Comparison of ENCODE assay signal across 1 cellular context in the genomic region with DNA sequence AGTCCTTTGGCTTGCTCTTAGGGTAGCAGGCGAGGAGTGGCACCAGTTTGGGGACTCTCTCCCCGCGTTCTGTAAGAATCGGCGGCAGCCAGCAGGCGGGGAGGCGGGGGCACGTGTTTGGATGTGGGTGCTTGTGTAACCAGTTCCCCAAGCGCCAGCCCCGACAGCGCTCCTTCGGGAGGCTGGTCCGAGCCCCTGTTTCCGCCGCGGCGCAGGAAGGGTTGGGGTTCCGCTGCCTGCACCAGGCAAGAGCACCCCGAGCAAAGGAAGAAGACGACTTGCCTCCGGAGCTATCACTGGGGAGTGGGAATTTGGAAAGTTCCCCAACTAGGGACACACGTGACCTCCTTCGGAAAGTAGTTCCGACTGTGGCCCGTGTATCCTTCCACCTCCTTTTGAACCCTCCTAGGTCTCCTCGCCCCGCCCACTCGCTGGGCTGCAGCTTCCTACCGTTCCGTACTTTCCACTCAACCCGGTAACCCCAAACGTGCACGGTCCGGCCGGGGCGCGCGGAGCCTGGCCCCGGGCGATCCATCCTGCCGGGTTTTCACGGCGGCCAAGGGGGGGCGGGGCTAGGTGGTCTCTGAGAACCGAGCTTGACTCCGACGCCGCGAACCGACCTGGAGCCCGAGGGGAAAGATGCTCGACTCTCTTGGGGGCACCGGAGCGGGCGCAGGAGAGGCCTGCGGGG.
TF ChIP-seq lines count a peak whose summit lies in the region.

No MANE protein-coding gene starts in this region.

TF ChIP-seq in HepG2, 621 proteins besides CTCF, POLR2A, EP300 and RAD21 (continued from another document and continues in another):
- TF ChIP-seq FOSL1 (CRISPR knock-in tag; IDR thresholded peaks at IDR 0.05; ENCODE audit: borderline replicate concordance) (no peak), PHF5A (CRISPR knock-in tag; IDR thresholded peaks at IDR 0.05; ENCODE audit: low read depth, unreplicated experiment) (peak; percentile 73), ZNF143 (CRISPR knock-in tag; IDR thresholded peaks at IDR 0.05) (peak; percentile 43; the same call in 1 of the 2 replicates), ZNF282 (IDR thresholded peaks at IDR 0.05; ENCODE audit: partially characterized antibody) (no peak), RORA (CRISPR knock-in tag; IDR thresholded peaks at IDR 0.05) (no peak), KDM5A (IDR thresholded peaks at IDR 0.05; ENCODE audit: borderline replicate concordance, low read length) (peak; percentile 69; the same call in 1 of the 2 replicates), ZNF44 (CRISPR knock-in tag; IDR thresholded peaks at IDR 0.05) (peak; percentile 68; the same call in 1 of the 2 replicates), TCF7L2 (IDR thresholded peaks at IDR 0.05; ENCODE audit: low read depth, low read length) (no peak), MIER3 (CRISPR knock-in tag; IDR thresholded peaks at IDR 0.05; ENCODE audit: borderline replicate concordance) (peak; percentile 48), FOXP1 (IDR thresholded peaks at IDR 0.05) (no peak), FOXP1 (CRISPR knock-in tag; IDR thresholded peaks at IDR 0.05) (0 out of 2 replicates have a peak, but pooled peaks have one; percentile 40), YY1 (IDR thresholded peaks at IDR 0.05; ENCODE audit: insufficient read depth, insufficient replicate concordance, low read depth, low read length) (peak; percentile 90), KLF6 (CRISPR knock-in tag; IDR thresholded peaks at IDR 0.05) (peak; percentile 93; the same call in 1 of the 2 replicates), GPN1 (CRISPR knock-in tag; IDR thresholded peaks at IDR 0.05; ENCODE audit: borderline replicate concordance) (no peak), ZNF432 (CRISPR knock-in tag; IDR thresholded peaks at IDR 0.05; ENCODE audit: borderline replicate concordance) (no peak), ZNF7 (CRISPR knock-in tag; IDR thresholded peaks at IDR 0.05) (no peak), MAFF (IDR thresholded peaks at IDR 0.05; ENCODE audit: low read depth, low read length) (no peak), ZNF138 (CRISPR knock-in tag; IDR thresholded peaks at IDR 0.05; ENCODE audit: low read depth) (0 out of 2 replicates have a peak, but pooled peaks have one; percentile 67), ETV6 (CRISPR knock-in tag; conservative IDR thresholded peaks at IDR 0.05) (peak; percentile 54; the same call in 1 of the 2 replicates), FOXA1 (IDR thresholded peaks at IDR 0.05) (no peak), FOXA1 (CRISPR knock-in tag; IDR thresholded peaks at IDR 0.05) (no peak; the same call in 1 of the 2 replicates), ZNF569 (CRISPR knock-in tag; IDR thresholded peaks at IDR 0.05; ENCODE audit: borderline replicate concordance) (no peak), MTF2 (CRISPR knock-in tag; IDR thresholded peaks at IDR 0.05; ENCODE audit: borderline replicate concordance) (0 out of 2 replicates have a peak, but pooled peaks have one; percentile 29), XRCC5 (optimal IDR thresholded peaks at IDR 0.05; ENCODE audit: low read length) (peak; percentile 98), ZBTB26 (CRISPR knock-in tag; IDR thresholded peaks at IDR 0.05; ENCODE audit: borderline replicate concordance) (no peak; the same call in 1 of the 2 replicates), ZNF850 (CRISPR knock-in tag; conservative IDR thresholded peaks at IDR 0.05) (no peak), ZSCAN20 (CRISPR knock-in tag; IDR thresholded peaks at IDR 0.05; ENCODE audit: borderline replicate concordance) (peak; percentile 79; the same call in 1 of the 2 replicates), RFX3 (CRISPR knock-in tag; IDR thresholded peaks at IDR 0.05) (no peak), GABPA (IDR thresholded peaks at IDR 0.05; ENCODE audit: low read depth, low read length) (no peak; the same call in 1 of the 2 replicates), GABPA (CRISPR knock-in tag; IDR thresholded peaks at IDR 0.05; ENCODE audit: low read depth) (peak; percentile 55; the same call in 1 of the 2 replicates), ZNF12 (CRISPR knock-in tag; IDR thresholded peaks at IDR 0.05) (no peak; the same call in 1 of the 2 replicates), ZBTB3 (CRISPR knock-in tag; IDR thresholded peaks at IDR 0.05; ENCODE audit: borderline replicate concordance, low read depth) (0 out of 2 replicates have a peak, but pooled peaks have one; percentile 68), FOXC1 (CRISPR knock-in tag; IDR thresholded peaks at IDR 0.05; ENCODE audit: borderline replicate concordance) (peak; percentile 55; the same call in 1 of the 2 replicates), ZFX (CRISPR knock-in tag; IDR thresholded peaks at IDR 0.05; ENCODE audit: low read depth) (peak; percentile 49; the same call in 1 of the 2 replicates), NFIC (IDR thresholded peaks at IDR 0.05; ENCODE audit: low read length) (peak; percentile 53; the same call in 1 of the 2 replicates), HMGA1 (CRISPR knock-in tag; conservative IDR thresholded peaks at IDR 0.05) (no peak), ZNF263 (CRISPR knock-in tag; IDR thresholded peaks at IDR 0.05) (no peak; the same call in 1 of the 2 replicates), ZFP82 (CRISPR knock-in tag; IDR thresholded peaks at IDR 0.05; ENCODE audit: borderline replicate concordance) (no peak), RBAK (CRISPR knock-in tag; IDR thresholded peaks at IDR 0.05) (no peak), THRA (CRISPR knock-in tag; IDR thresholded peaks at IDR 0.05; ENCODE audit: borderline replicate concordance) (peak; percentile 84), RXRA (CRISPR knock-in tag; IDR thresholded peaks at IDR 0.05) (peak; percentile 80), BRD4 (CRISPR knock-in tag; IDR thresholded peaks at IDR 0.05) (peak; percentile 77; the same call in 1 of the 2 replicates), TOE1 (CRISPR knock-in tag; IDR thresholded peaks at IDR 0.05) (peak; percentile 71; the same call in 1 of the 2 replicates), CHD2 (IDR thresholded peaks at IDR 0.05; ENCODE audit: low read depth, low read length) (peak; percentile 86), REXO4 (CRISPR knock-in tag; IDR thresholded peaks at IDR 0.05; ENCODE audit: borderline replicate concordance) (no peak), ZNF567 (CRISPR knock-in tag; IDR thresholded peaks at IDR 0.05; ENCODE audit: borderline replicate concordance) (peak; percentile 85), ATF7-NPFF (CRISPR knock-in tag; IDR thresholded peaks at IDR 0.05; ENCODE audit: low read depth) (peak; percentile 64), GLMP (CRISPR knock-in tag; IDR thresholded peaks at IDR 0.05; ENCODE audit: borderline replicate concordance) (no peak), ZNF326 (CRISPR knock-in tag; IDR thresholded peaks at IDR 0.05; ENCODE audit: borderline replicate concordance) (no peak; the same call in 1 of the 2 replicates), GFI1 (CRISPR knock-in tag; IDR thresholded peaks at IDR 0.05; ENCODE audit: borderline replicate concordance) (peak; percentile 76), ZNF839 (CRISPR knock-in tag; IDR thresholded peaks at IDR 0.05; ENCODE audit: borderline replicate concordance) (peak; percentile 23; the same call in 1 of the 2 replicates), ZNF574 (CRISPR knock-in tag; IDR thresholded peaks at IDR 0.05) (peak; percentile 89)
- TF ChIP-seq, protein P1, sequence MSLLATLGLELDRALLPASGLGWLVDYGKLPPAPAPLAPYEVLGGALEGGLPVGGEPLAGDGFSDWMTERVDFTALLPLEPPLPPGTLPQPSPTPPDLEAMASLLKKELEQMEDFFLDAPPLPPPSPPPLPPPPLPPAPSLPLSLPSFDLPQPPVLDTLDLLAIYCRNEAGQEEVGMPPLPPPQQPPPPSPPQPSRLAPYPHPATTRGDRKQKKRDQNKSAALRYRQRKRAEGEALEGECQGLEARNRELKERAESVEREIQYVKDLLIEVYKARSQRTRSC (CRISPR knock-in tag; IDR thresholded peaks at IDR 0.05; ENCODE audit: low read depth), result no peak; the same call in 1 of the 2 replicates
- TF ChIP-seq, protein P2, sequence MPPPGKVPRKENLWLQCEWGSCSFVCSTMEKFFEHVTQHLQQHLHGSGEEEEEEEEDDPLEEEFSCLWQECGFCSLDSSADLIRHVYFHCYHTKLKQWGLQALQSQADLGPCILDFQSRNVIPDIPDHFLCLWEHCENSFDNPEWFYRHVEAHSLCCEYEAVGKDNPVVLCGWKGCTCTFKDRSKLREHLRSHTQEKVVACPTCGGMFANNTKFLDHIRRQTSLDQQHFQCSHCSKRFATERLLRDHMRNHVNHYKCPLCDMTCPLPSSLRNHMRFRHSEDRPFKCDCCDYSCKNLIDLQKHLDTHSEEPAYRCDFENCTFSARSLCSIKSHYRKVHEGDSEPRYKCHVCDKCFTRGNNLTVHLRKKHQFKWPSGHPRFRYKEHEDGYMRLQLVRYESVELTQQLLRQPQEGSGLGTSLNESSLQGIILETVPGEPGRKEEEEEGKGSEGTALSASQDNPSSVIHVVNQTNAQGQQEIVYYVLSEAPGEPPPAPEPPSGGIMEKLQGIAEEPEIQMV (CRISPR knock-in tag; IDR thresholded peaks at IDR 0.05; ENCODE audit: low read depth), result peak; percentile 86
- TF ChIP-seq, protein P3, sequence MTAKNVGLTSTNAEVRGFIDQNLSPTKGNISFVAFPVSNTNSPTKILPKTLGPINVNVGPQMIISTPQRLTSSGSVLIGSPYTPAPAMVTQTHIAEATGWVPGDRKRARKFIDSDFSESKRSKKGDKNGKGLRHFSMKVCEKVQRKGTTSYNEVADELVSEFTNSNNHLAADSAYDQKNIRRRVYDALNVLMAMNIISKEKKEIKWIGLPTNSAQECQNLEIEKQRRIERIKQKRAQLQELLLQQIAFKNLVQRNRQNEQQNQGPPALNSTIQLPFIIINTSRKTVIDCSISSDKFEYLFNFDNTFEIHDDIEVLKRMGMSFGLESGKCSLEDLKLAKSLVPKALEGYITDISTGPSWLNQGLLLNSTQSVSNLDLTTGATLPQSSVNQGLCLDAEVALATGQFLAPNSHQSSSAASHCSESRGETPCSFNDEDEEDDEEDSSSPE (CRISPR knock-in tag; IDR thresholded peaks at IDR 0.05), result peak; percentile 71; the same call in 1 of the 2 replicates
- TF ChIP-seq, protein P4, sequence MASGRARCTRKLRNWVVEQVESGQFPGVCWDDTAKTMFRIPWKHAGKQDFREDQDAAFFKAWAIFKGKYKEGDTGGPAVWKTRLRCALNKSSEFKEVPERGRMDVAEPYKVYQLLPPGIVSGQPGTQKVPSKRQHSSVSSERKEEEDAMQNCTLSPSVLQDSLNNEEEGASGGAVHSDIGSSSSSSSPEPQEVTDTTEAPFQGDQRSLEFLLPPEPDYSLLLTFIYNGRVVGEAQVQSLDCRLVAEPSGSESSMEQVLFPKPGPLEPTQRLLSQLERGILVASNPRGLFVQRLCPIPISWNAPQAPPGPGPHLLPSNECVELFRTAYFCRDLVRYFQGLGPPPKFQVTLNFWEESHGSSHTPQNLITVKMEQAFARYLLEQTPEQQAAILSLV (CRISPR knock-in tag; IDR thresholded peaks at IDR 0.05; ENCODE audit: borderline replicate concordance), result peak; percentile 96
